ENCODE assay signal across 15 cellular contexts in genomic region chr18:74541703-74542555, GRCh38. TPM values are rescaled to one million over a fixed set of nuclear protein-coding genes. Genes with fewer than 3 reads are reported as not detected.
DNase-seq lines count a peak whose midpoint lies in the region; ATAC-seq and TF ChIP-seq lines count a peak whose summit lies in the region.
"Had no signal": no experiment of that assay in that cellular context is flagged by ENCODE, and none has a peak within 500 bp of the region (broad histone marks: within the 10 kb centered on the region; RNA-seq: fewer than 3 reads in every experiment).

No MANE protein-coding gene starts in this region.

- no peak overlapping the region for H3K4me3 ChIP-seq in mucosa of stomach (ENCODE audit: low read length)
- H3K4me3 ChIP-seq in testis, result no peak overlapping the region
- H3K4me3 ChIP-seq in right atrium auricular region, result no peak overlapping the region
- H3K4me3 ChIP-seq: SJCRH30, smooth muscle cell, uterus had no signal

- H3K4me1 ChIP-seq in foreskin keratinocyte, result no peaks in the 10 kb centered on the region
- H3K4me1 ChIP-seq in mucosa of stomach (ENCODE audit: control insufficient read depth, insufficient read depth, low read length), result peaks cover 33% of the 10 kb centered on the region
- no peaks in the 10 kb centered on the region for H3K4me1 ChIP-seq in testis
- H3K4me1 ChIP-seq in right atrium auricular region, result peaks cover 0 to 8% of the 10 kb centered on the region in 2 donors
- H3K4me1 ChIP-seq: SJCRH30, uterus had no signal

- H3K9me3 ChIP-seq in mucosa of stomach (ENCODE audit: control insufficient read depth, low read length) (no peaks in the 10 kb centered on the region), testis (no peaks in the 10 kb centered on the region), right atrium auricular region (no peaks in the 10 kb centered on the region)
- H3K9me3 ChIP-seq: SJCRH30, uterus had no signal

- intact Hi-C loops in CD14-positive monocyte (cut with micrococcal nuclease) (no loop called here), testis (cut with DNase I; ENCODE audit: low total_unique reads) (loop anchor here (10.0 kb wide), 1 partner anchor 187 kb away; no protein-coding TSS in a partner anchor)

- peaks cover 1 to 4% (median 3%) of the 10 kb centered on the region in 3 donors for H3K27me3 Mint-ChIP-seq in CD14-positive monocyte (ENCODE audit: low read depth in 3 of 3)

- H3K9me3 Mint-ChIP-seq in CD14-positive monocyte, result peaks cover 0 to 2% (median 0%) of the 10 kb centered on the region in 7 donors

- no peaks in the 10 kb centered on the region for H3K36me3 ChIP-seq in mucosa of stomach (ENCODE audit: control insufficient read depth, insufficient read depth, low read length)
- H3K36me3 ChIP-seq in testis (ENCODE audit: low read depth, missing control alignments), result no peaks in the 10 kb centered on the region
- H3K36me3 ChIP-seq in right atrium auricular region, result no peaks in the 10 kb centered on the region
- H3K36me3 ChIP-seq: SJCRH30, uterus had no signal

- ATAC-seq in foreskin keratinocyte (peak; percentile 82), GM21367 (IDR thresholded peaks at IDR 0.05; ENCODE audit: unreplicated experiment) (no peak)

- no peaks in the 10 kb centered on the region for H3K36me3 Mint-ChIP-seq in CD14-positive monocyte
- H3K36me3 Mint-ChIP-seq: naive B cell had no signal

- no peak overlapping the region for H3K27ac ChIP-seq in foreskin keratinocyte
- H3K27ac ChIP-seq in testis, result no peak overlapping the region
- no peak overlapping the region for H3K27ac ChIP-seq in right atrium auricular region
- H3K27ac ChIP-seq: SJCRH30, uterus had no signal

- DNase-seq in CD14-positive monocyte (ENCODE audit: low spot score) (peak; percentile 16), RPMI8226 (peak; percentile 95), foreskin keratinocyte (peak; percentile 44 to 61), NCI-H1048 (lab: John Stamatoyannopoulos, UW) (no peak), testis (no peak), right atrium auricular region (ENCODE audit: low spot score) (no peak)
- DNase-seq: ACHN, DMS 273 treated with DMSO at 0.1 percent for 48 hours, naive B cell, NCI-H82, uterus had no signal

- H3K4me3 Mint-ChIP-seq in CD14-positive monocyte, result no peak overlapping the region
- H3K4me3 Mint-ChIP-seq: naive B cell had no signal

- H3K9ac ChIP-seq in mucosa of stomach (ENCODE audit: low read length), result peak overlapping the region; percentile 58

- TF ChIP-seq POLR2A in testis (IDR thresholded peaks at IDR 0.05), result no peak

- WGBS in testis, 2 donors, result 76 to 77% methylated on average over 14 to 15 of the region's 15 CpGs

- no peaks in the 10 kb centered on the region for H3K27me3 ChIP-seq in foreskin keratinocyte
- H3K27me3 ChIP-seq in mucosa of stomach (ENCODE audit: control insufficient read depth, insufficient read depth, low read length), result no peaks in the 10 kb centered on the region
- no peaks in the 10 kb centered on the region for H3K27me3 ChIP-seq in testis
- H3K27me3 ChIP-seq in right atrium auricular region, result no peaks in the 10 kb centered on the region
- H3K27me3 ChIP-seq: SJCRH30, uterus had no signal

- H3K27ac Mint-ChIP-seq in CD14-positive monocyte, result no peak overlapping the region

- H3K4me1 Mint-ChIP-seq in CD14-positive monocyte, result peaks cover 5% of the 10 kb centered on the region
- H3K4me1 Mint-ChIP-seq: naive B cell had no signal

- TF ChIP-seq CTCF in CD14-positive monocyte (IDR thresholded peaks at IDR 0.05) (no peak), foreskin keratinocyte (conservative IDR thresholded peaks at IDR 0.05) (no peak), testis (IDR thresholded peaks at IDR 0.05) (no peak), right atrium auricular region (IDR thresholded peaks at IDR 0.05) (no peak)

RNA-seq across cellular contexts. Expression of gene CNDP1, which starts 7.6 kb away (rescaled TPM):
- not detected for polyA plus RNA-seq in CD14-positive monocyte
- not detected in 2 replicates for total RNA-seq in foreskin keratinocyte
- polyA plus RNA-seq in foreskin keratinocyte, result not detected in 2 replicates
- total RNA-seq in testis, result 1 to 10 TPM in 1 of 2 donors, under 1 TPM in 1; 0.31 to 1.3 TPM
- 0.40 TPM for polyA plus RNA-seq in testis (ENCODE audit: insufficient read depth, low read depth, low replicate concordance)
- not detected for total RNA-seq in right atrium auricular region
- total RNA-seq: SJCRH30, smooth muscle cell had no signal
- polyA plus RNA-seq: smooth muscle cell had no signal

RNA-seq across cellular contexts. Expression of gene CNDP2, which starts 45.8 kb away (rescaled TPM):
- 100 to 1,000 TPM; 103 to 186 TPM for polyA plus RNA-seq in CD14-positive monocyte
- total RNA-seq in foreskin keratinocyte, result 108 and 143 TPM in 2 replicates
- 120 and 141 TPM in 2 replicates for polyA plus RNA-seq in foreskin keratinocyte
- total RNA-seq in testis, result 10 to 100 TPM; 72.0 to 84.5 TPM
- polyA plus RNA-seq in testis (ENCODE audit: insufficient read depth, low read depth, low replicate concordance), result 74.4 TPM
- total RNA-seq in right atrium auricular region, result 10 to 100 TPM; 31.2 to 62.6 TPM

RNA-seq across cellular contexts. Expression of gene ZNF407, which starts 55.7 kb away (rescaled TPM):
- polyA plus RNA-seq in CD14-positive monocyte (1 to 10 TPM; 1.3 to 1.6 TPM), foreskin keratinocyte (1.5 and 1.6 TPM in 2 replicates), testis (ENCODE audit: insufficient read depth, low read depth, low replicate concordance) (10.9 TPM)
- total RNA-seq in foreskin keratinocyte (6.8 and 6.9 TPM in 2 replicates), testis (10 to 100 TPM; 30.8 to 35.9 TPM), right atrium auricular region (1 to 10 TPM; 7.8 to 8.7 TPM)

Comparison
In these comparisons a context has a peak if more than half of its experiments do, and no peak if none do; other contexts are left out.
1. DNase-seq: peak in CD14-positive monocyte (single experiment), RPMI8226 (single experiment) and foreskin keratinocyte (2 of 2); none in NCI-H1048 (single experiment), testis (single experiment) and right atrium auricular region (single experiment).